ENCODE assay signal across 11 cellular contexts in the genomic region with DNA sequence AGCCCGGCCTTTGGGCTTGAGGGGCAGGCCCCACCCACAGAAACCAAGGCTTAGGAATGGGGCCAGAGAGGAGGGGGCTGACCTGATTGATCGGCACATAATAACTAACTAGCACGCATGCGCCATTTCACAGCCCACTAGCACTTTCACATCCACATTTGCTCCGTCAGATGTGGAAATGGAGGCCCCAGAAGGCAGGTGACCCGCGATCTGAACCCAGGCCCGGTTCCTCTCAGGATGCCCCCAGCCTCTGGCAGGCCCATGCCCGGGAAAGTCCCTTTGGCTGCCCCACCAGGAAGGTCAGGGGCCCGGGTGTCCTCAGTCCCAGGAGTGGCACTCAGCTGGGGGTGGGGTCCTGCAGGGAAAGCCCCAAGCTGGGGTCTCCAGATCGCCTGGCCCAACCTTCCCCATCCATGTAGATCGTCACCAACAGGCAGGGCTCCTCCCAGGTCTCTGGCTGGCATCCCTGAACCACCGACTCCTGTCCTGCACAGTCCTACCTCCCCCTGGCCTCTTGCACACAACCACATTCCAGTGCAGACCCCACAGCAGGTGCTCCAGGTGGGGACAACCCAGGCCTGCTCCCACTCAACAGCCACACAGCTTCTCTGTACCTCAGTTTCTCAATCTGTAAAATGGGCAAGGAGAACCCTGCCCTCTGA. TPM values are rescaled to one million over a fixed set of nuclear protein-coding genes. Genes with fewer than 3 reads are reported as not detected.
DNase-seq lines count a peak whose midpoint lies in the region; ATAC-seq, FAIRE-seq and TF ChIP-seq lines count a peak whose summit lies in the region.
"Had no signal": no experiment of that assay in that cellular context is flagged by ENCODE, and none has a peak within 500 bp of the region (broad histone marks: within the 10 kb centered on the region; RNA-seq: fewer than 3 reads in every experiment).

No MANE protein-coding gene starts in this region.

- peaks cover 98% of the 10 kb centered on the region for H3K79me2 ChIP-seq in SK-N-SH (ENCODE audit: insufficient read depth)
- peaks cover 78% of the 10 kb centered on the region for H3K79me2 ChIP-seq in SU-DHL-6 (ENCODE audit: insufficient read depth, low read length)

- H3K9ac ChIP-seq in SK-N-SH, result no peak overlapping the region
- H3K9ac ChIP-seq in SU-DHL-6 (ENCODE audit: low read length), result peak overlapping the region; percentile 50

- H3K9me3 Mint-ChIP-seq in stimulated activated effector memory CD8-positive, alpha-beta T cell treated with anti-CD3 and anti-CD28 coated beads, Interleukin-12 subunit alpha, Interleukin-12 subunit beta, amount 100 ng/mL, for 72 hours, result no peaks in the 10 kb centered on the region
- no peaks in the 10 kb centered on the region for H3K9me3 Mint-ChIP-seq in activated CD4-positive, alpha-beta memory T cell treated with anti-CD3 and anti-CD28 coated beads, Interleukin-2, amount 10 ng/mL, durations not matched to agents 7 days and 5 days

- no peak for TF ChIP-seq EP300 in SK-N-SH (IDR thresholded peaks at IDR 0.05; ENCODE audit: borderline replicate concordance in 1 of 2, low read depth in 1 of 2, low read length in 1 of 2)

- H3K4me1 ChIP-seq in SK-N-SH (ENCODE audit: control insufficient read depth in 1 of 2, insufficient read depth in 2 of 2, low read depth in 1 of 2, low read length in 1 of 2), result peaks cover 13 to 70% of the 10 kb centered on the region in 2 experiments

- no peak for FAIRE-seq in urothelium cell line (lab: Jason Lieb, UNC)

- H3K27me3 Mint-ChIP-seq in activated CD4-positive, alpha-beta memory T cell treated with anti-CD3 and anti-CD28 coated beads, Interleukin-2, amount 10 ng/mL, durations not matched to agents 7 days and 5 days, result no peaks in the 10 kb centered on the region

- H3K9me2 ChIP-seq in SK-N-SH (no peaks in the 10 kb centered on the region), SU-DHL-6 (replicated peaks; ENCODE audit: insufficient read depth, low read length) (no peaks in the 10 kb centered on the region)

- H3K4me2 ChIP-seq in SK-N-SH, result peak overlapping the region; percentile 27; the same call in 1 of the 2 replicates
- peak overlapping the region; percentile 53 for H3K4me2 ChIP-seq in SU-DHL-6 (ENCODE audit: low read depth, low read length, poor library complexity, severe bottlenecking)

- H3K4me1 Mint-ChIP-seq in stimulated activated effector memory CD8-positive, alpha-beta T cell treated with anti-CD3 and anti-CD28 coated beads, Interleukin-12 subunit alpha, Interleukin-12 subunit beta, amount 100 ng/mL, for 72 hours, result peaks cover 4% of the 10 kb centered on the region
- H3K4me1 Mint-ChIP-seq in activated CD4-positive, alpha-beta memory T cell treated with anti-CD3 and anti-CD28 coated beads, Interleukin-2, amount 10 ng/mL, durations not matched to agents 7 days and 5 days, result no peaks in the 10 kb centered on the region

- H3F3A ChIP-seq in SK-N-SH (replicated peaks; ENCODE audit: insufficient read depth) (peaks cover 13% of the 10 kb centered on the region), SU-DHL-6 (ENCODE audit: insufficient read depth) (peaks cover 10% of the 10 kb centered on the region)

- H3K27ac Mint-ChIP-seq in stimulated activated effector memory CD8-positive, alpha-beta T cell treated with anti-CD3 and anti-CD28 coated beads, Interleukin-12 subunit alpha, Interleukin-12 subunit beta, amount 100 ng/mL, for 72 hours, result no peak overlapping the region
- no peak overlapping the region for H3K27ac Mint-ChIP-seq in activated CD4-positive, alpha-beta memory T cell treated with anti-CD3 and anti-CD28 coated beads, Interleukin-2, amount 10 ng/mL, durations not matched to agents 7 days and 5 days

- H3K4me3 ChIP-seq in SK-N-SH (ENCODE audit: low read depth in 2 of 2, low read length in 1 of 2) (no peak overlapping the region), SU-DHL-6 (ENCODE audit: insufficient read depth, low read length, poor library complexity, severe bottlenecking) (peak overlapping the region; percentile 9)

- DNase-seq in SK-N-SH (no peak), SHP77 treated with DMSO at 0.1 percent for 48 hours (lab: John Stamatoyannopoulos, UW) (no peak), urothelium cell line (ENCODE audit: low spot score) (no peak)
- no peak for DNase-seq in stimulated activated effector memory CD8-positive, alpha-beta T cell treated with anti-CD3 and anti-CD28 coated beads, Interleukin-12 subunit alpha, Interleukin-12 subunit beta, amount 100 ng/mL, for 72 hours (ENCODE audit: low spot score in 2 of 2)
- DNase-seq in activated CD4-positive, alpha-beta memory T cell treated with anti-CD3 and anti-CD28 coated beads, Interleukin-2, amount 10 ng/mL, durations not matched to agents 7 days and 5 days, result no peak
- DNase-seq: 8988T; activated CD4-positive, alpha-beta T cell treated with anti-CD3 and anti-CD28 coated beads for 48 hours; stimulated activated CD4-positive, alpha-beta T cell treated with anti-CD3 and anti-CD28 coated beads, Interleukin-4, amount 100 ng/mL, for 1 hour had no signal

- H3K4me3 Mint-ChIP-seq in stimulated activated effector memory CD8-positive, alpha-beta T cell treated with anti-CD3 and anti-CD28 coated beads, Interleukin-12 subunit alpha, Interleukin-12 subunit beta, amount 100 ng/mL, for 72 hours, result no peak overlapping the region
- no peak overlapping the region for H3K4me3 Mint-ChIP-seq in activated CD4-positive, alpha-beta memory T cell treated with anti-CD3 and anti-CD28 coated beads, Interleukin-2, amount 10 ng/mL, durations not matched to agents 7 days and 5 days

- peaks cover 41% of the 10 kb centered on the region for H4K20me1 ChIP-seq in SK-N-SH (ENCODE audit: insufficient read depth)
- no peaks in the 10 kb centered on the region for H4K20me1 ChIP-seq in SU-DHL-6 (ENCODE audit: low read depth, low read length)

- TF ChIP-seq CTCF in SK-N-SH (IDR thresholded peaks at IDR 0.05) (no peak), SU-DHL-6 (IDR thresholded peaks at IDR 0.05; ENCODE audit: insufficient read depth, low read length, poor library complexity, severe bottlenecking) (no peak)

- H3K9me3 ChIP-seq in SK-N-SH, result no peaks in the 10 kb centered on the region
- no peaks in the 10 kb centered on the region for H3K9me3 ChIP-seq in SU-DHL-6 (ENCODE audit: insufficient read depth, low read length)

- H3K27me3 ChIP-seq in SK-N-SH (ENCODE audit: insufficient read depth) (no peaks in the 10 kb centered on the region), SU-DHL-6 (ENCODE audit: low read length) (no peaks in the 10 kb centered on the region)

- CTCF ChIA-PET in SK-N-SH (lab: Yijun Ruan, JAX), result interaction anchor here (1.1 to 5.3 kb wide), 5 partner anchors 9 to 165 kb away, joined by 3 to 39 read pairs (median 6); no protein-coding TSS in a partner anchor
- CTCF ChIA-PET in activated CD4-positive, alpha-beta memory T cell treated with anti-CD3 and anti-CD28 coated beads, Interleukin-2, amount 10 ng/mL, durations not matched to agents 7 days and 5 days (lab: Charles Lee), result no interaction called here

- H3K27ac ChIP-seq in SK-N-SH (ENCODE audit: low read depth in 2 of 2, low read length in 1 of 2) (peak overlapping the region; percentile 75 to 97), SU-DHL-6 (ENCODE audit: low read depth, low read length) (peak overlapping the region; percentile 91)

- H3K36me3 ChIP-seq in SK-N-SH (replicated peaks in 1 of 2; ENCODE audit: control insufficient read depth in 1 of 2, insufficient read depth in 2 of 2, low read length in 1 of 2) (no peaks in the 10 kb centered on the region), SU-DHL-6 (ENCODE audit: low read length) (no peaks in the 10 kb centered on the region)

- no peak overlapping the region for H2AFZ ChIP-seq in SK-N-SH (ENCODE audit: low read depth)
- no peak overlapping the region for H2AFZ ChIP-seq in SU-DHL-6 (ENCODE audit: low read depth, low read length, severe bottlenecking)

- ATAC-seq in SK-N-SH treated with all-trans-retinoic acid at 6 μM for 48 hours (no peak), HG02870 (IDR thresholded peaks at IDR 0.05; ENCODE audit: unreplicated experiment) (peak; percentile 46)
- ATAC-seq in stimulated activated effector memory CD8-positive, alpha-beta T cell treated with anti-CD3 and anti-CD28 coated beads, Interleukin-12 subunit alpha, Interleukin-12 subunit beta, amount 100 ng/mL, for 72 hours, result peak; percentile 6

- no peak for TF ChIP-seq RAD21 in SK-N-SH (IDR thresholded peaks at IDR 0.05; ENCODE audit: low read length)

- WGBS in SK-N-SH (ENCODE audit: low lambda C conversion rate), result 98% methylated on average over 9 of the region's 13 CpGs

- POLR2A ChIA-PET in SK-N-SH (lab: Yijun Ruan, JAX), result no interaction called here
- POLR2A ChIA-PET in activated CD4-positive, alpha-beta memory T cell treated with anti-CD3 and anti-CD28 coated beads, Interleukin-2, amount 10 ng/mL, durations not matched to agents 7 days and 5 days (lab: Charles Lee), result interaction anchor here (1.7 kb wide), 1 partner anchor 11 kb away, joined by 4 read pairs; no protein-coding TSS in a partner anchor

- H3K36me3 Mint-ChIP-seq in stimulated activated effector memory CD8-positive, alpha-beta T cell treated with anti-CD3 and anti-CD28 coated beads, Interleukin-12 subunit alpha, Interleukin-12 subunit beta, amount 100 ng/mL, for 72 hours, result no peaks in the 10 kb centered on the region
- H3K36me3 Mint-ChIP-seq in activated CD4-positive, alpha-beta memory T cell treated with anti-CD3 and anti-CD28 coated beads, Interleukin-2, amount 10 ng/mL, durations not matched to agents 7 days and 5 days (ENCODE audit: low read depth), result no peaks in the 10 kb centered on the region

TF ChIP-seq in SK-N-SH, 30 proteins besides CTCF, POLR2A, EP300 and RAD21 (continues in another document):
- TF ChIP-seq YY1 (IDR thresholded peaks at IDR 0.05; ENCODE audit: low read depth), result no peak
- TF ChIP-seq, protein P1, sequence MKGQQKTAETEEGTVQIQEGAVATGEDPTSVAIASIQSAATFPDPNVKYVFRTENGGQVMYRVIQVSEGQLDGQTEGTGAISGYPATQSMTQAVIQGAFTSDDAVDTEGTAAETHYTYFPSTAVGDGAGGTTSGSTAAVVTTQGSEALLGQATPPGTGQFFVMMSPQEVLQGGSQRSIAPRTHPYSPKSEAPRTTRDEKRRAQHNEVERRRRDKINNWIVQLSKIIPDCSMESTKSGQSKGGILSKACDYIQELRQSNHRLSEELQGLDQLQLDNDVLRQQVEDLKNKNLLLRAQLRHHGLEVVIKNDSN (IDR thresholded peaks at IDR 0.05; ENCODE audit: borderline replicate concordance, low read depth), result no peak

TF ChIP-seq in SK-N-SH treated with all-trans-retinoic acid at 6 μM for 48 hours, 23 proteins besides CTCF, POLR2A, EP300 and RAD21:
- TF ChIP-seq ISL1 (CRISPR knock-in tag; IDR thresholded peaks at IDR 0.05), result no peak
TF ChIP-seq in SK-N-SH treated with all-trans-retinoic acid at 6 μM for 48 hours: peak in this region for 0.

RNA-seq across cellular contexts. Expression of gene VAV2, which starts 46.7 kb away (rescaled TPM):
- 12.9 and 14.9 TPM in 2 replicates for polyA plus RNA-seq in SK-N-SH (2012; rRNA removed)
- polyA plus RNA-seq in SK-N-SH (2012; cell fraction: cytosol; rRNA removed), result 9.1 and 12.6 TPM in 2 replicates
- polyA plus RNA-seq in SK-N-SH (2012; cell fraction: nucleus; rRNA removed), result 23.3 and 24.1 TPM in 2 replicates
- 1 to 10 TPM; 2.4 to 2.9 TPM for total RNA-seq in activated CD4-positive, alpha-beta memory T cell treated with anti-CD3 and anti-CD28 coated beads, Interleukin-2, amount 10 ng/mL, durations not matched to agents 7 days and 5 days
